Comparison of ENCODE assay signal across 25 cellular contexts in the genomic region with DNA sequence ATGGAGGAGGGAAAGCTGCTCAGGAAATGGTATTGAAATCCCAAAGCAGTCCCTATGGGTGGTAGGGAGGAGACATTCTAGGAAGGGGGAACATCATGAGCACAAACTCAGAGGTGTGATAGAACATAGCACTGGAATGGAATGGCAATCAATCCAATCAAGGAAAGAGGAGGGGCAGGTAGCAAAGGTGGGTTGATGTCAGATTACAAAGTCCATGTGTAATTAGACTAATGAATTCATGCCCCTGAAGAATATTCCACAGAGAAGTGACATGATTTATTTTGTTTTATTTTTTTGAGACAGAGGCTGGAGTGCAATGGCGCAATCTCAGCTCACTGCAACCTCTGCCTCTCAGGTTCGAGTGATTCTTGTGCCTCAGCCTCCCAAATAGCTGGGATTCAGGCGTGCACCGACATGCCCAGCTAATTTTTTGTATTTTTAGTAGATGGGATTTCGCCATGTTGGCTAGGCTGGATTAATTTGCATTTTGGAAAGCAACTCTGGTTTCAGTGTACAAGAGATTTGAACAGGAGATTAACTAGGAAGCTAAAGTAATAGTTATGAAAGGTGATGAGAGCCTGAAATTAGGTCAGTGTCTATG. TPM values are rescaled to one million over a fixed set of nuclear protein-coding genes. Genes with fewer than 3 reads are reported as not detected.
DNase-seq lines count a peak whose midpoint lies in the region; ATAC-seq and TF ChIP-seq lines count a peak whose summit lies in the region.
"Had no signal": no experiment of that assay in that cellular context is flagged by ENCODE, and none has a peak within 500 bp of the region (broad histone marks: within the 10 kb centered on the region; RNA-seq: fewer than 3 reads in every experiment).

No MANE protein-coding gene starts in this region.

- peak overlapping the region; percentile 1; the same call in 1 of the 2 replicates for H3K27ac ChIP-seq in C4-2B
- H3K27ac ChIP-seq in HEK293 (ENCODE audit: extremely low read depth, low read depth, low read length), result peak overlapping the region; percentile 3; the same call in 1 of the 2 replicates
- H3K27ac ChIP-seq in mammary epithelial cell (ENCODE audit: insufficient read depth, low read depth, low read length), result no peak overlapping the region
- H3K27ac ChIP-seq in body of pancreas, result no peak overlapping the region
- H3K27ac ChIP-seq: ascending aorta, GM23248, HL-60 had no signal

- DNase-seq in mammary epithelial cell (no peak), body of pancreas (no peak)
- DNase-seq: activated CD4-positive, alpha-beta T cell treated with anti-CD3 and anti-CD28 coated beads for 4 hours; activated gamma-delta T cell; activated naive CD8-positive, alpha-beta T cell treated with anti-CD3 and anti-CD28 coated beads, Interleukin-2, amount 10 ng/mL, durations not matched to agents 7 days and 5 days; activated T-cell treated with anti-CD3 and anti-CD28 coated beads, Interleukin-2, amount 50 U/mL, for 24 hours; central memory CD4-positive, alpha-beta T cell; GM23248; HFFc6; Kasumi-1; left lung; MV-4-11; naive B cell; NCI-H1694; NCI-H774; stimulated activated CD4-positive, alpha-beta T cell treated with anti-CD3 and anti-CD28 coated beads, Interleukin-2, amount 100 ng/mL, for 24 hours; upper lobe of right lung had no signal

- no TSS peak for BruUV-seq in mammary epithelial cell (replicated peaks; lab: Mats Ljungman, UMichigan)

- H3K4me3 ChIP-seq in HEK293 (ENCODE audit: low read depth, low read length) (no peak overlapping the region), mammary epithelial cell (replicated peaks in 1 of 3; ENCODE audit: insufficient read depth in 1 of 3, low read depth in 2 of 3, low read length in 3 of 3) (no peak overlapping the region), neuron (ENCODE audit: low read length) (no peak overlapping the region), body of pancreas (no peak overlapping the region)
- H3K4me3 ChIP-seq: ascending aorta, GM23248, left lung, smooth muscle cell, upper lobe of right lung had no signal

- H3K4me1 ChIP-seq in HEK293 (ENCODE audit: control insufficient read depth, insufficient read depth, low read length), result peaks cover 15% of the 10 kb centered on the region
- no peaks in the 10 kb centered on the region for H3K4me1 ChIP-seq in mammary epithelial cell (ENCODE audit: insufficient read depth, low read length)
- H3K4me1 ChIP-seq in neuron (ENCODE audit: insufficient read depth, low read length), result peaks cover 3% of the 10 kb centered on the region
- H3K4me1 ChIP-seq in body of pancreas, result peaks cover 14% of the 10 kb centered on the region
- H3K4me1 ChIP-seq: ascending aorta, upper lobe of right lung had no signal

- H3K4me2 ChIP-seq in mammary epithelial cell (ENCODE audit: insufficient read depth, low read depth, low read length), result no peak overlapping the region
- H3K4me2 ChIP-seq: smooth muscle cell had no signal

- in situ Hi-C loops in mammary epithelial cell (cut with MboI; ENCODE audit: low sequenced_read_pairs in 2 of 2), result no loop called here

- no peaks in the 10 kb centered on the region for H3K79me2 ChIP-seq in mammary epithelial cell (ENCODE audit: insufficient read depth, low read length)

- CTCF ChIA-PET in HEK293 (lab: Yijun Ruan, JAX) (interaction anchor here (0.6 to 0.7 kb wide), 3 partner anchors 21 to 428 kb away, joined by 3 to 4 read pairs (median 4); no protein-coding TSS in a partner anchor), mammary epithelial cell (lab: Charles Lee; ENCODE audit: low non-redundant PET) (no interaction called here)

- H3K9me3 ChIP-seq in HEK293 (ENCODE audit: control insufficient read depth, insufficient read depth, low read depth, low read length), result no peaks in the 10 kb centered on the region
- H3K9me3 ChIP-seq in mammary epithelial cell (replicated peaks; ENCODE audit: insufficient read depth, low read length), result no peaks in the 10 kb centered on the region
- no peaks in the 10 kb centered on the region for H3K9me3 ChIP-seq in neuron (ENCODE audit: low read length)
- no peaks in the 10 kb centered on the region for H3K9me3 ChIP-seq in body of pancreas
- H3K9me3 ChIP-seq: ascending aorta, left lung, upper lobe of right lung had no signal

- no peak overlapping the region for H3K9ac ChIP-seq in mammary epithelial cell (ENCODE audit: insufficient read depth, low read length)
- H3K9ac ChIP-seq: GM23248 had no signal

- H3K27me3 ChIP-seq in mammary epithelial cell (ENCODE audit: insufficient read depth, low read length) (no peaks in the 10 kb centered on the region), neuron (ENCODE audit: insufficient read depth, low read length) (no peaks in the 10 kb centered on the region), body of pancreas (no peaks in the 10 kb centered on the region)
- H3K27me3 ChIP-seq: ascending aorta, left lung, upper lobe of right lung had no signal

- TF ChIP-seq POLR2A in body of pancreas (IDR thresholded peaks at IDR 0.05), result no peak

- H2AFZ ChIP-seq in mammary epithelial cell (ENCODE audit: low read depth, low read length) (peak overlapping the region; percentile 33), neuron (ENCODE audit: low read depth, low read length) (peak overlapping the region; percentile 26)
- H2AFZ ChIP-seq: GM23248 had no signal

- ATAC-seq in GM21786 (IDR thresholded peaks at IDR 0.05; ENCODE audit: unreplicated experiment) (no peak), body of pancreas (no peak), HG03342 (IDR thresholded peaks at IDR 0.05; ENCODE audit: unreplicated experiment) (no peak)

- 48% methylated on average over 5 of the region's 5 CpGs for WGBS in mammary epithelial cell (ENCODE audit: low coverage, missing lambda C conversion rate)
- 80% methylated on average over 5 of the region's 5 CpGs for WGBS in body of pancreas, 2 donors

- H4K20me1 ChIP-seq in mammary epithelial cell (ENCODE audit: insufficient read depth, low read length), result no peaks in the 10 kb centered on the region

- intact Hi-C loops in mammary epithelial cell (cut with micrococcal nuclease), result no loop called here
- intact Hi-C loops in body of pancreas (cut with DNase I), result no loop called here

- POLR2A ChIA-PET in HEK293 (lab: Yijun Ruan, JAX), result no interaction called here

- H3K36me3 ChIP-seq in HEK293 (ENCODE audit: control insufficient read depth in 2 of 2, insufficient read depth in 1 of 2, low read length in 2 of 2) (no peaks in the 10 kb centered on the region), mammary epithelial cell (ENCODE audit: insufficient read depth, low read length) (no peaks in the 10 kb centered on the region), neuron (ENCODE audit: insufficient read depth, low read length) (no peaks in the 10 kb centered on the region), body of pancreas (replicated peaks in 1 of 2; ENCODE audit: insufficient read depth in 1 of 2, low read depth in 2 of 2) (no peaks in the 10 kb centered on the region)
- H3K36me3 ChIP-seq: ascending aorta, left lung, upper lobe of right lung had no signal

- dilution Hi-C loops in mammary epithelial cell (cut with HindIII; ENCODE audit: low sequenced_read_pairs), result no loop called here

- TF ChIP-seq CTCF in C4-2B (conservative IDR thresholded peaks at IDR 0.05) (no peak), HEK293 (tag by site-specific recombination; IDR thresholded peaks at IDR 0.05) (no peak), mammary epithelial cell (conservative IDR thresholded peaks at IDR 0.05 in 1 of 2, IDR thresholded peaks at IDR 0.05 in 1 of 2; ENCODE audit: extremely low read depth in 1 of 2, insufficient read depth in 1 of 2, low read depth in 1 of 2, low read length in 2 of 2) (no peak), body of pancreas (IDR thresholded peaks at IDR 0.05) (no peak)

TF ChIP-seq in HEK293, 187 proteins besides CTCF, POLR2A, EP300 and RAD21 (continues in another document):
- TF ChIP-seq FEZF1 (tag by site-specific recombination; IDR thresholded peaks at IDR 0.05) (no peak), ZEB2 (tag by site-specific recombination; IDR thresholded peaks at IDR 0.05) (peak; percentile 60; the same call in 1 of the 2 replicates), GLI4 (tag by site-specific recombination; IDR thresholded peaks at IDR 0.05) (no peak), ZNF114 (tag by site-specific recombination; IDR thresholded peaks at IDR 0.05) (no peak), ZNF366 (tag by site-specific recombination; conservative IDR thresholded peaks at IDR 0.05) (peak; percentile 45), KLF9 (tag by site-specific recombination; IDR thresholded peaks at IDR 0.05; ENCODE audit: low read depth) (no peak), ZNF132 (tag by site-specific recombination; IDR thresholded peaks at IDR 0.05; ENCODE audit: borderline replicate concordance) (no peak), ZNF24 (tag by site-specific recombination; IDR thresholded peaks at IDR 0.05) (no peak), GLIS2 (tag by site-specific recombination; IDR thresholded peaks at IDR 0.05) (no peak), GLI2 (tag by site-specific recombination; IDR thresholded peaks at IDR 0.05; ENCODE audit: borderline replicate concordance, low read depth) (no peak)
- TF ChIP-seq, protein P1, sequence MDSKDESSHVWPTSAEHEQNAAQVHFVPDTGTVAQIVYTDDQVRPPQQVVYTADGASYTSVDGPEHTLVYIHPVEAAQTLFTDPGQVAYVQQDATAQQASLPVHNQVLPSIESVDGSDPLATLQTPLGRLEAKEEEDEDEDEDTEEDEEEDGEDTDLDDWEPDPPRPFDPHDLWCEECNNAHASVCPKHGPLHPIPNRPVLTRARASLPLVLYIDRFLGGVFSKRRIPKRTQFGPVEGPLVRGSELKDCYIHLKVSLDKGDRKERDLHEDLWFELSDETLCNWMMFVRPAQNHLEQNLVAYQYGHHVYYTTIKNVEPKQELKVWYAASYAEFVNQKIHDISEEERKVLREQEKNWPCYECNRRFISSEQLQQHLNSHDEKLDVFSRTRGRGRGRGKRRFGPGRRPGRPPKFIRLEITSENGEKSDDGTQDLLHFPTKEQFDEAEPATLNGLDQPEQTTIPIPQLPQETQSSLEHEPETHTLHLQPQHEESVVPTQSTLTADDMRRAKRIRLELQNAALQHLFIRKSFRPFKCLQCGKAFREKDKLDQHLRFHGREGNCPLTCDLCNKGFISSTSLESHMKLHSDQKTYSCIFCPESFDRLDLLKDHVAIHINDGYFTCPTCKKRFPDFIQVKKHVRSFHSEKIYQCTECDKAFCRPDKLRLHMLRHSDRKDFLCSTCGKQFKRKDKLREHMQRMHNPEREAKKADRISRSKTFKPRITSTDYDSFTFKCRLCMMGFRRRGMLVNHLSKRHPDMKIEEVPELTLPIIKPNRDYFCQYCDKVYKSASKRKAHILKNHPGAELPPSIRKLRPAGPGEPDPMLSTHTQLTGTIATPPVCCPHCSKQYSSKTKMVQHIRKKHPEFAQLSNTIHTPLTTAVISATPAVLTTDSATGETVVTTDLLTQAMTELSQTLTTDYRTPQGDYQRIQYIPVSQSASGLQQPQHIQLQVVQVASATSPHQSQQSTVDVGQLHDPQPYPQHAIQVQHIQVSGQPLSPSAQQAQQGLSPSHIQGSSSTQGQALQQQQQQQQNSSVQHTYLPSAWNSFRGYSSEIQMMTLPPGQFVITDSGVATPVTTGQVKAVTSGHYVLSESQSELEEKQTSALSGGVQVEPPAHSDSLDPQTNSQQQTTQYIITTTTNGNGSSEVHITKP (tag by site-specific recombination; IDR thresholded peaks at IDR 0.05), result peak; percentile 86

RNA-seq across cellular contexts. Expression of a gene that starts 36.1 kb away (rescaled TPM):
- total RNA-seq in mammary epithelial cell, result 10 to 100 TPM; 58.1 to 71.8 TPM
- 80.0 TPM for polyA plus RNA-seq in mammary epithelial cell
- 83.3 TPM for polyA minus RNA-seq in mammary epithelial cell
- 10 to 100 TPM; 16.3 to 18.5 TPM for total RNA-seq in body of pancreas

Comparison
In these comparisons a context has a peak if more than half of its experiments do, and no peak if none do; other contexts are left out.
1. H3K27ac ChIP-seq: peak in C4-2B (single experiment) and HEK293 (single experiment); none in mammary epithelial cell (single experiment) and body of pancreas (0 of 4).